1 cellular context compared by ENCODE assay signal in the genomic region with DNA sequence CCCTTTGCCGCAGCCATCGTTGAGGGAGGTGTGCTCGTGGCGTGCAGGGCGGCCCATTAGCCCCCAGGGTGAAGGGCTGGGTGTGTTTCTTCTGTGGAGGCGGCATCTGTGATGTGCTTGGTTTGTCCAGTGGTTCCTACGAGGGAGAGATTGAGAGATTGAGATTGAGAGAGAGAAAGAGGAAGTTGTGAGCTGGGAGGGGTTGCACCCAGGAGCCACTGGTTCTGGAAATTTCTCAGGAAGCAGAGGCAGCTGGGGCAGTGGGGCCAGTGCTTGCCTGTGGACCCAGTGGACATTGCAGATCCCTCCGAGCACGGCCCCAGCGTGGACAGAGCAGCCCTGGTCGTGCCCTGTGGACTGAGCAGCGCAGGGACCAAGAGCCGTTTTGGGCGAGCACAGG.
TF ChIP-seq lines count a peak whose summit lies in the region.

No MANE protein-coding gene starts in this region.

TF ChIP-seq in IMR-90, 13 proteins besides CTCF, POLR2A, EP300 and RAD21:
- TF ChIP-seq FOS (IDR thresholded peaks at IDR 0.05; ENCODE audit: low read depth, low read length) (no peak), MAZ (IDR thresholded peaks at IDR 0.05; ENCODE audit: borderline replicate concordance, low read depth, low read length) (no peak), MAFK (IDR thresholded peaks at IDR 0.05; ENCODE audit: low read depth, low read length) (no peak), RCOR1 (IDR thresholded peaks at IDR 0.05; ENCODE audit: insufficient replicate concordance, low read length) (no peak), RFX5 (IDR thresholded peaks at IDR 0.05; ENCODE audit: low read depth, low read length) (no peak), SMC3 (IDR thresholded peaks at IDR 0.05; ENCODE audit: low read depth, low read length) (no peak), CHD1 (IDR thresholded peaks at IDR 0.05; ENCODE audit: low read depth, low read length) (no peak), BHLHE40 (IDR thresholded peaks at IDR 0.05; ENCODE audit: low read depth, low read length) (no peak), NFE2L2 (IDR thresholded peaks at IDR 0.05; ENCODE audit: low read depth, low read length) (no peak), CEBPB (IDR thresholded peaks at IDR 0.05; ENCODE audit: low read depth, low read length) (no peak), MXI1 (IDR thresholded peaks at IDR 0.05; ENCODE audit: borderline replicate concordance, low read depth, low read length) (no peak)
- TF ChIP-seq, protein P1, sequence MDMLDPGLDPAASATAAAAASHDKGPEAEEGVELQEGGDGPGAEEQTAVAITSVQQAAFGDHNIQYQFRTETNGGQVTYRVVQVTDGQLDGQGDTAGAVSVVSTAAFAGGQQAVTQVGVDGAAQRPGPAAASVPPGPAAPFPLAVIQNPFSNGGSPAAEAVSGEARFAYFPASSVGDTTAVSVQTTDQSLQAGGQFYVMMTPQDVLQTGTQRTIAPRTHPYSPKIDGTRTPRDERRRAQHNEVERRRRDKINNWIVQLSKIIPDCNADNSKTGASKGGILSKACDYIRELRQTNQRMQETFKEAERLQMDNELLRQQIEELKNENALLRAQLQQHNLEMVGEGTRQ (IDR thresholded peaks at IDR 0.05; ENCODE audit: low read depth, low read length): no peak
- TF ChIP-seq, protein P2, sequence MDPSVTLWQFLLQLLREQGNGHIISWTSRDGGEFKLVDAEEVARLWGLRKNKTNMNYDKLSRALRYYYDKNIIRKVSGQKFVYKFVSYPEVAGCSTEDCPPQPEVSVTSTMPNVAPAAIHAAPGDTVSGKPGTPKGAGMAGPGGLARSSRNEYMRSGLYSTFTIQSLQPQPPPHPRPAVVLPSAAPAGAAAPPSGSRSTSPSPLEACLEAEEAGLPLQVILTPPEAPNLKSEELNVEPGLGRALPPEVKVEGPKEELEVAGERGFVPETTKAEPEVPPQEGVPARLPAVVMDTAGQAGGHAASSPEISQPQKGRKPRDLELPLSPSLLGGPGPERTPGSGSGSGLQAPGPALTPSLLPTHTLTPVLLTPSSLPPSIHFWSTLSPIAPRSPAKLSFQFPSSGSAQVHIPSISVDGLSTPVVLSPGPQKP (IDR thresholded peaks at IDR 0.05; ENCODE audit: borderline replicate concordance, low read depth, low read length): no peak
